In the genomic region with DNA sequence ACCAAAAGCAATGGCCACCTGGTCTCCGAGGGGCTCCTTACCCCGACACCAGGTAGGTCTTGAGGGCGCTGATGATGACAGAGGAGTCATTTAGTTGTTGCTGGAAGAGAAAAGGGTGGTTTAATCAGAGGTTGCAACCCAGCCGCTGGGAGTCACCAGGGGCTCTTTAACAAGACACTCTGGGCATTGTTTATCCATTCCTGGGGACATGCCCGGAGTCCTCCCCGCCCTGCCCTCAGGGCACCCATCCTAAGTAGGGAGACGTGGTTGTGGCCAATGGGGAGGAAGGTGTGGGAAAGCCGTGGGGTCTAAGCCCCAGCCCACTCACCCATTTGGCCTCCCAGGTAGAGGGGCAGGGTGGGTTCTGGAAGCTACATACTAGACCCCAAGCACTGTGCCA, we compare ENCODE assay signal across 21 cellular contexts. TPM values are rescaled to one million over a fixed set of nuclear protein-coding genes. Genes with fewer than 3 reads are reported as not detected.
DNase-seq lines count a peak whose midpoint lies in the region; ATAC-seq, FAIRE-seq and TF ChIP-seq lines count a peak whose summit lies in the region.
"Had no signal": no experiment of that assay in that cellular context is flagged by ENCODE, and none has a peak within 500 bp of the region (broad histone marks: within the 10 kb centered on the region; RNA-seq: fewer than 3 reads in every experiment).

No MANE protein-coding gene starts in this region.

- H3K27me3 ChIP-seq in BLaER1 treated with 17β-estradiol and CSF1 and Interleukin-3, amounts not matched to agents 10 nM and 100 nM: no peaks in the 10 kb centered on the region
- H3K27me3 ChIP-seq: adrenal gland, heart right ventricle, thyroid gland had no signal

- intact Hi-C loops in Calu3 (cut with micrococcal nuclease; ENCODE audit: unreplicated experiment): no loop called here

- no peak for DNase-seq in Calu3
- no peak for DNase-seq in NCI-H1930 (lab: John Stamatoyannopoulos, UW)
- DNase-seq in NCI-H1417 treated with DMSO at 0.1 percent for 48 hours (lab: John Stamatoyannopoulos, UW): no peak
- no peak for DNase-seq in RCC 7860 (ENCODE audit: low spot score)
- DNase-seq: NCI-H1048, NCI-H2081 treated with DMSO at 0.1 percent for 48 hours, NCI-H510A had no signal

- H3K27me3 Mint-ChIP-seq in Calu3 (ENCODE audit: unreplicated experiment): no peaks in the 10 kb centered on the region
- H3K27me3 Mint-ChIP-seq in activated T-helper 17 cell treated with anti-CD3 and anti-CD28 coated beads, Interleukin-2, amount 50 U/mL, for 72 hours: no peaks in the 10 kb centered on the region
- H3K27me3 Mint-ChIP-seq in nephron (ENCODE audit: low read depth): no peaks in the 10 kb centered on the region

- no peak for TF ChIP-seq CTCF in Calu3 (IDR thresholded peaks at IDR 0.05; ENCODE audit: unreplicated experiment)
- no peak for TF ChIP-seq CTCF in nephron (IDR thresholded peaks at IDR 0.05; ENCODE audit: unreplicated experiment in 3 of 3)

- FAIRE-seq in RCC 7860 (lab: Jason Lieb, UNC): no peak
- FAIRE-seq: bronchial epithelial cell, TTC549 had no signal

- peak overlapping the region; percentile 94 for H3K4me3 Mint-ChIP-seq in Calu3 (ENCODE audit: low read depth, unreplicated experiment)
- peak overlapping the region; percentile 62 for H3K4me3 Mint-ChIP-seq in activated T-helper 17 cell treated with anti-CD3 and anti-CD28 coated beads, Interleukin-2, amount 50 U/mL, for 72 hours
- H3K4me3 Mint-ChIP-seq in nephron: peak overlapping the region in 2 of 3 experiments; percentile 72 to 85

- ATAC-seq in activated T-helper 17 cell treated with anti-CD3 and anti-CD28 coated beads, Interleukin-2, amount 50 U/mL, for 72 hours (replicated peaks): no peak
- ATAC-seq in HG03159 (IDR thresholded peaks at IDR 0.05; ENCODE audit: unreplicated experiment): no peak
- ATAC-seq: heart right ventricle, sciatic nerve had no signal

- BruUV-seq in Calu3 (replicated peaks; lab: Mats Ljungman, UMichigan): no TSS peak

- H3K4me2 ChIP-seq in BLaER1 treated with 17β-estradiol and CSF1 and Interleukin-3, amounts not matched to agents 10 nM and 100 nM: peak overlapping the region in 10 of 11 experiments; percentile 9 to 100 (median 91); a peak in 15 of 22 replicates

- no peak overlapping the region for H3K4me3 ChIP-seq in BLaER1 treated with 17β-estradiol and CSF1 and Interleukin-3, amounts not matched to agents 10 nM and 100 nM
- H3K4me3 ChIP-seq: adrenal gland, heart right ventricle, thyroid gland had no signal

- H3K27ac ChIP-seq in BLaER1 treated with 17β-estradiol and CSF1 and Interleukin-3, amounts not matched to agents 10 nM and 100 nM: no peak overlapping the region
- H3K27ac ChIP-seq: thyroid gland had no signal

- H3K9ac ChIP-seq in BLaER1 treated with 17β-estradiol and CSF1 and Interleukin-3, amounts not matched to agents 10 nM and 100 nM: no peak overlapping the region

- H4K20me1 ChIP-seq in BLaER1 treated with 17β-estradiol and CSF1 and Interleukin-3, amounts not matched to agents 10 nM and 100 nM: peaks cover 24 to 72% (median 63%) of the 10 kb centered on the region in 11 experiments; a peak in 21 of 22 replicates

- H3K9me3 ChIP-seq in BLaER1 treated with 17β-estradiol and CSF1 and Interleukin-3, amounts not matched to agents 10 nM and 100 nM (replicated peaks in 1 of 11): peaks cover 0 to 7% (median 0%) of the 10 kb centered on the region in 11 experiments; a peak in 3 of 22 replicates
- H3K9me3 ChIP-seq: adrenal gland, Caco-2, thyroid gland had no signal

- H3K9me3 Mint-ChIP-seq in Calu3 (ENCODE audit: low read depth, unreplicated experiment) (peaks cover 2% of the 10 kb centered on the region), nephron (no peaks in the 10 kb centered on the region)
- no peaks in the 10 kb centered on the region for H3K9me3 Mint-ChIP-seq in activated T-helper 17 cell treated with anti-CD3 and anti-CD28 coated beads, Interleukin-2, amount 50 U/mL, for 72 hours

- H3K36me3 Mint-ChIP-seq in Calu3 (ENCODE audit: insufficient read depth, unreplicated experiment) (peaks cover 86% of the 10 kb centered on the region), nephron (ENCODE audit: low read depth) (peaks cover 3% of the 10 kb centered on the region)
- H3K36me3 Mint-ChIP-seq in activated T-helper 17 cell treated with anti-CD3 and anti-CD28 coated beads, Interleukin-2, amount 50 U/mL, for 72 hours (ENCODE audit: low read depth): peaks cover 28% of the 10 kb centered on the region

- H3K4me1 Mint-ChIP-seq in Calu3 (ENCODE audit: low read depth, unreplicated experiment) (peaks cover 19% of the 10 kb centered on the region), nephron (peaks cover 15% of the 10 kb centered on the region)
- peaks cover 22% of the 10 kb centered on the region for H3K4me1 Mint-ChIP-seq in activated T-helper 17 cell treated with anti-CD3 and anti-CD28 coated beads, Interleukin-2, amount 50 U/mL, for 72 hours

- H3K36me3 ChIP-seq in BLaER1 treated with 17β-estradiol and CSF1 and Interleukin-3, amounts not matched to agents 10 nM and 100 nM: peaks cover 47 to 53% (median 50%) of the 10 kb centered on the region in 11 experiments

- peaks cover 40 to 73% (median 60%) of the 10 kb centered on the region in 10 experiments for H3K4me1 ChIP-seq in BLaER1 treated with 17β-estradiol and CSF1 and Interleukin-3, amounts not matched to agents 10 nM and 100 nM

- CTCF ChIA-PET in Calu3 (lab: Charles Lee): interaction anchor here (0.7 to 1.4 kb wide), 6 partner anchors 25 to 66 kb away, joined by 3 to 6 read pairs (median 4); a partner anchor contains a TSS

- H3K27ac Mint-ChIP-seq in Calu3 (ENCODE audit: unreplicated experiment) (no peak overlapping the region), nephron (no peak overlapping the region)
- no peak overlapping the region for H3K27ac Mint-ChIP-seq in activated T-helper 17 cell treated with anti-CD3 and anti-CD28 coated beads, Interleukin-2, amount 50 U/mL, for 72 hours

RNA-seq across cellular contexts. Expression of a gene that starts 3.1 kb away (rescaled TPM):
- 121 and 137 TPM in 2 replicates for total RNA-seq in Calu3 (2022)
- 10 to 100 TPM; 15.3 to 32.3 TPM for total RNA-seq in activated T-helper 17 cell treated with anti-CD3 and anti-CD28 coated beads, Interleukin-2, amount 50 U/mL, for 72 hours

RNA-seq across cellular contexts. Expression of a gene that starts 24.8 kb away (rescaled TPM):
- total RNA-seq in Calu3 (2022): 2,733 and 4,208 TPM in 2 replicates
- not detected for total RNA-seq in activated T-helper 17 cell treated with anti-CD3 and anti-CD28 coated beads, Interleukin-2, amount 50 U/mL, for 72 hours
- total RNA-seq: Caco-2, dermis blood vessel endothelial cell, HT1080, osteoblast had no signal

RNA-seq across cellular contexts. Expression of a gene that starts 35.6 kb away (rescaled TPM):
- total RNA-seq in Calu3 (2022): 77.6 and 82.3 TPM in 2 replicates
- total RNA-seq in activated T-helper 17 cell treated with anti-CD3 and anti-CD28 coated beads, Interleukin-2, amount 50 U/mL, for 72 hours: 10 to 100 TPM; 65.7 to 71.9 TPM

RNA-seq across cellular contexts. Expression of a gene that starts 56.4 kb away (rescaled TPM):
- 19.5 and 22.1 TPM in 2 replicates for total RNA-seq in Calu3 (2022)
- 10 to 100 TPM; 10.8 to 12.7 TPM for total RNA-seq in activated T-helper 17 cell treated with anti-CD3 and anti-CD28 coated beads, Interleukin-2, amount 50 U/mL, for 72 hours

RNA-seq across cellular contexts. Expression of a gene that starts 57.3 kb away (rescaled TPM):
- total RNA-seq in Calu3 (2022): 6.7 and 9.0 TPM in 2 replicates
- 10 to 100 TPM in 1 of 2 donors, 1 to 10 TPM in 1; 9.0 to 15.0 TPM for total RNA-seq in activated T-helper 17 cell treated with anti-CD3 and anti-CD28 coated beads, Interleukin-2, amount 50 U/mL, for 72 hours

Comparison
In these comparisons a context has a peak if more than half of its experiments do, and no peak if none do; other contexts are left out.
1. RNA of a gene that starts 24.8 kb away (total RNA-seq): 2,733 to 4,208 TPM in Calu3; not detected in activated T-helper 17 cell treated with anti-CD3 and anti-CD28 coated beads, Interleukin-2, amount 50 U/mL, for 72 hours; every median in the first group is over 1,000 times any median in the second.
2. Peak in every context shown above with its lines, with median percentiles within 50 percentile points of each other: H3K4me3 Mint-ChIP-seq.